32 cellular contexts compared by ENCODE assay signal in the genomic region with DNA sequence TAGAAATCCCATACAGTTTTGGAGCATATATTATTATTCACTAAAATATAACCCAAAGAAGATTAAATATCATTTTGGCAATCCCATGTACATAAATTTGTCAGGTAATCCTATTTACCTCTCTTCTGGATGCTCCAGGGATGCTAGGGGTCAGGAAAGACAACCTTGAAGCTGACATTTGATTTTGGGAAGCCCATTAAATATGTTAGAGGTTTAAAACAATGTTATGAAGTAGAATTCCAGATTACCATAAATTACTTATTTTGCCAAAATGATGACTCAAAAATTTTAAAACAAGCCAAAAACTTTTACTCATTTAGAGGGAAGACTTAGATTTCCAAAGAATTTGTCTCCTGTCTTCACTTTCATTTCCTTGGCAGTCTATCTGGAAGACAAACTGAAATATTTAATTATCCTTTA. TPM values are rescaled to one million over a fixed set of nuclear protein-coding genes. Genes with fewer than 3 reads are reported as not detected.
"Had no signal": no experiment of that assay in that cellular context is flagged by ENCODE, and none has a peak within 500 bp of the region (broad histone marks: within the 10 kb centered on the region; RNA-seq: fewer than 3 reads in every experiment).

No MANE protein-coding gene starts in this region.

- H3K36me3 ChIP-seq: ovary, right lobe of liver, sigmoid colon, suprapubic skin, transverse colon, upper lobe of right lung, uterus had no signal

- H3K9ac ChIP-seq: parathyroid adenoma had no signal

- ATAC-seq: naive thymus-derived CD8-positive, alpha-beta T cell; natural killer cell treated with Interleukin-12 subunit alpha and Interleukin-12 subunit beta and Interleukin-15 and Interleukin-18, amount 100 ng/mL, for 72 hours; psoas muscle; right cardiac atrium; right lobe of liver; stimulated activated effector memory CD8-positive, alpha-beta T cell treated with anti-CD3 and anti-CD28 coated beads, Interleukin-12 subunit alpha, Interleukin-12 subunit beta, amount 100 ng/mL, for 72 hours; stimulated activated naive B cell treated with anti-CD40 and anti-IgM and Interleukin-4, amounts not matched to agents 10 μg/mL and 1 μg/mL and 100 μg/mL, for 72 hours; upper lobe of right lung had no signal

- H3K27ac ChIP-seq: ovary, parathyroid adenoma, psoas muscle, right lobe of liver, sigmoid colon, suprapubic skin, testis, tibial artery, transverse colon, upper lobe of right lung, uterus had no signal

- H2AFZ ChIP-seq: parathyroid adenoma had no signal

- H3K4me1 ChIP-seq: parathyroid adenoma, psoas muscle, right lobe of liver, sigmoid colon, suprapubic skin, testis, tibial artery, transverse colon, upper lobe of right lung, uterus had no signal

- DNase-seq: naive thymus-derived CD8-positive, alpha-beta T cell; nephron progenitor cell; occipital lobe; ovary; posterior cingulate gyrus; psoas muscle; right cardiac atrium; right lobe of liver; sigmoid colon; small intestine; stimulated activated CD4-positive, alpha-beta T cell treated with anti-CD3 and anti-CD28 coated beads, Interleukin-15, amount 100 ng/mL, for 24 hours; stimulated activated CD4-positive, alpha-beta T cell treated with anti-CD3 and anti-CD28 coated beads, Interleukin-2, amount 100 ng/mL, for 24 hours; stimulated activated CD4-positive, alpha-beta T cell treated with anti-CD3 and anti-CD28 coated beads, Interleukin-2, amount 100 ng/mL, for 48 hours; stimulated activated CD4-positive, alpha-beta T cell treated with anti-CD3 and anti-CD28 coated beads, Interleukin-4, amount 100 ng/mL, for 24 hours; stimulated activated naive B cell treated with anti-CD40 and anti-IgM and Interleukin-4, amounts not matched to agents 10 μg/mL and 1 μg/mL and 100 μg/mL, for 72 hours; stimulated activated naive CD4-positive, alpha-beta T cell treated with Interleukin-2 at 50 U/mL for 16 hours; substantia nigra; testis; tibial artery; transverse colon; upper lobe of right lung; uterus had no signal

- H3K27me3 ChIP-seq: ovary, right lobe of liver, sigmoid colon, suprapubic skin, testis, tibial artery, transverse colon, upper lobe of right lung, uterus had no signal

- H3K9me3 ChIP-seq: ovary, testis had no signal

- H3K4me3 ChIP-seq: ovary, psoas muscle, right lobe of liver, sigmoid colon, suprapubic skin, testis, tibial artery, transverse colon, upper lobe of right lung, uterus had no signal

- H3K79me2 ChIP-seq: parathyroid adenoma had no signal

RNA-seq across cellular contexts. Expression of gene IL22RA2, which starts 9.2 kb away (rescaled TPM):
- total RNA-seq: naive thymus-derived CD8-positive, alpha-beta T cell; natural killer cell treated with Interleukin-12 subunit alpha and Interleukin-12 subunit beta and Interleukin-15 and Interleukin-18, amount 100 ng/mL, for 72 hours; neural crest cell; occipital lobe; osteoblast; ovary; progenitor cell of endocrine pancreas; psoas muscle; renal cortical epithelial cell; right lobe of liver; sigmoid colon; skeletal muscle tissue; testis; upper lobe of right lung; urinary bladder; uterus had no signal
- polyA plus RNA-seq: naive thymus-derived CD8-positive, alpha-beta T cell; ovary; psoas muscle; urinary bladder had no signal
